ENCODE assay signal across 17 cellular contexts in the genomic region with DNA sequence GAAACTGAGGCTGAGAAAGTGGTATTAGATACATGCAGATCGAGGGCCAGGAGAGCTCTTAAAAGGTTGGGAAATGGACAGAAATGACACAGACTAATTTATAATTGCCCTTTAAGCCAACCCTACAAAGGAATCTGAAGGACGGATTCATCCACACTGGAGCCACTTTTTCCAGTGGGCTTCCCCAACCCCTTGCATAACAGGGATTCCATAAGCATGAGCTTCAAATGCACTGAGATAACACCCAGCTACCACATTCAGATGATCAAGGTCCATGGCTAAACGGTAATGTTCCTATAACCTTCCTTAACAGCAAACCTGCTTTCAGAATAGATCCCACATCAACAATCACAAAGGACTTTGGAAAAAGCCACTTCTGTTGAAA. TPM values are rescaled to one million over a fixed set of nuclear protein-coding genes. Genes with fewer than 3 reads are reported as not detected.
A peak's percentile ranks its signal among the peaks of the same experiment; 100 is the strongest.
DNase-seq lines count a peak whose midpoint lies in the region; ATAC-seq, FAIRE-seq and TF ChIP-seq lines count a peak whose summit lies in the region.
"Had no signal": no experiment of that assay in that cellular context is flagged by ENCODE, and none has a peak within 500 bp of the region (broad histone marks: within the 10 kb centered on the region; RNA-seq: fewer than 3 reads in every experiment).

No MANE protein-coding gene starts in this region.

- no peak overlapping the region for H2AFZ ChIP-seq in IMR-90 (replicated peaks; ENCODE audit: low read length, poor library complexity)
- no peak overlapping the region for H2AFZ ChIP-seq in SK-N-SH (ENCODE audit: low read depth)
- H2AFZ ChIP-seq in smooth muscle cell (ENCODE audit: low read depth), result no peak overlapping the region

- no peak overlapping the region for H2AK9ac ChIP-seq in IMR-90 (replicated peaks; ENCODE audit: low read depth, low read length, poor library complexity)

- H3K79me1 ChIP-seq in IMR-90 (ENCODE audit: low read depth in 1 of 2, low read length in 2 of 2), result no peaks in the 10 kb centered on the region

- H4K91ac ChIP-seq in IMR-90 (ENCODE audit: insufficient read depth, low read depth, low read length), result no peak overlapping the region

- H4K20me1 ChIP-seq in IMR-90 (ENCODE audit: insufficient read depth, low read length), result no peaks in the 10 kb centered on the region
- H4K20me1 ChIP-seq in SK-N-SH (ENCODE audit: insufficient read depth), result no peaks in the 10 kb centered on the region
- H4K20me1 ChIP-seq in smooth muscle cell (ENCODE audit: low read depth), result no peaks in the 10 kb centered on the region

- H3F3A ChIP-seq in SK-N-SH (replicated peaks; ENCODE audit: insufficient read depth) (peaks cover 23% of the 10 kb centered on the region), smooth muscle cell (ENCODE audit: low read depth) (peaks cover 5% of the 10 kb centered on the region)

- TF ChIP-seq EP300 in SK-N-SH (IDR thresholded peaks at IDR 0.05; ENCODE audit: borderline replicate concordance in 1 of 2, low read depth in 1 of 2, low read length in 1 of 2) (no peak), transverse colon (IDR thresholded peaks at IDR 0.05; ENCODE audit: low read depth) (no peak)

- H3K9me3 ChIP-seq in IMR-90 (ENCODE audit: control insufficient read depth, insufficient read depth, low read length), result no peaks in the 10 kb centered on the region
- H3K9me3 ChIP-seq in SK-N-SH, result no peaks in the 10 kb centered on the region
- H3K9me3 ChIP-seq in smooth muscle cell (replicated peaks; ENCODE audit: low read depth), result no peaks in the 10 kb centered on the region
- H3K9me3 ChIP-seq in transverse colon, result no peaks in the 10 kb centered on the region
- H3K9me3 ChIP-seq: BE2C, MG63 had no signal

- H3K27ac ChIP-seq in IMR-90 (ENCODE audit: insufficient read depth, low read length), result no peak overlapping the region
- peak overlapping the region; percentile 81 to 85; a peak in 2 of 4 replicates for H3K27ac ChIP-seq in SK-N-SH (ENCODE audit: low read depth in 2 of 2, low read length in 1 of 2)
- peak overlapping the region; percentile 69 for H3K27ac ChIP-seq in smooth muscle cell (ENCODE audit: low read depth)
- H3K27ac ChIP-seq in transverse colon, result no peak overlapping the region
- H3K27ac ChIP-seq: KMS-11 had no signal

- H3K9ac ChIP-seq in IMR-90 (ENCODE audit: low read depth, low read length) (no peak overlapping the region), SK-N-SH (no peak overlapping the region), smooth muscle cell (ENCODE audit: low read depth) (no peak overlapping the region)
- H3K9ac ChIP-seq: KMS-11 had no signal

- no peak for FAIRE-seq in HTR-8/SVneo (lab: Jason Lieb, UNC)

- H2BK120ac ChIP-seq in IMR-90 (ENCODE audit: low read depth, low read length), result peak overlapping the region; percentile 83

- H3K14ac ChIP-seq in IMR-90 (replicated peaks; ENCODE audit: low read depth, low read length), result peak overlapping the region; percentile 77

- 0 out of 2 replicates have a peak, but pooled peaks cover 6% of the 10 kb centered on the region for H3K9me1 ChIP-seq in IMR-90 (ENCODE audit: insufficient read depth, low read length)

- dilution Hi-C loops in IMR-90 (cut with HindIII; ENCODE audit: low sequenced_read_pairs, unreplicated experiment), result no loop called here

- H3K4ac ChIP-seq in IMR-90 (ENCODE audit: low read depth, low read length), result peak overlapping the region; percentile 29

- TF ChIP-seq RAD21 in IMR-90 (IDR thresholded peaks at IDR 0.05; ENCODE audit: low read length) (no peak), SK-N-SH (IDR thresholded peaks at IDR 0.05; ENCODE audit: low read length) (no peak)

- H2AK5ac ChIP-seq in IMR-90 (ENCODE audit: low read depth, low read length), result peak overlapping the region; percentile 52; the same call in 1 of the 2 replicates

- H3K18ac ChIP-seq in IMR-90 (ENCODE audit: low read depth, low read length), result peak overlapping the region; percentile 11; the same call in 1 of the 2 replicates

- H4K5ac ChIP-seq in IMR-90 (ENCODE audit: low read depth, low read length), result peak overlapping the region; percentile 21; the same call in 1 of the 2 replicates

- no peaks in the 10 kb centered on the region for H3K36me3 ChIP-seq in IMR-90 (ENCODE audit: control insufficient read depth, insufficient read depth, low read length)
- H3K36me3 ChIP-seq in SK-N-SH (replicated peaks in 1 of 2; ENCODE audit: control insufficient read depth in 1 of 2, insufficient read depth in 2 of 2, low read length in 1 of 2), result no peaks in the 10 kb centered on the region
- no peaks in the 10 kb centered on the region for H3K36me3 ChIP-seq in smooth muscle cell (ENCODE audit: low read depth)
- H3K36me3 ChIP-seq in transverse colon, result no peaks in the 10 kb centered on the region
- H3K36me3 ChIP-seq: BE2C, MG63 had no signal

- no peak overlapping the region for H3K23ac ChIP-seq in IMR-90 (ENCODE audit: low read depth, low read length)

- H2BK15ac ChIP-seq in IMR-90 (ENCODE audit: low read depth, low read length), result peak overlapping the region; percentile 51; the same call in 2 of the 3 replicates

- peak overlapping the region; percentile 68 for H2BK20ac ChIP-seq in IMR-90 (ENCODE audit: low read depth, low read length)

- H3K4me2 ChIP-seq in IMR-90 (ENCODE audit: low read depth, low read length) (no peak overlapping the region), SK-N-SH (peak overlapping the region; percentile 55; the same call in 1 of the 2 replicates), smooth muscle cell (peak overlapping the region; percentile 40)

- no peaks in the 10 kb centered on the region for H3K27me3 ChIP-seq in IMR-90 (ENCODE audit: control insufficient read depth, insufficient read depth, low read length)
- no peaks in the 10 kb centered on the region for H3K27me3 ChIP-seq in SK-N-SH (ENCODE audit: insufficient read depth)
- no peaks in the 10 kb centered on the region for H3K27me3 ChIP-seq in smooth muscle cell (ENCODE audit: low read depth)
- no peaks in the 10 kb centered on the region for H3K27me3 ChIP-seq in transverse colon
- H3K27me3 ChIP-seq: BE2C, MG63 had no signal

- peaks cover 4% of the 10 kb centered on the region; the same call in 1 of the 2 replicates for H3K79me2 ChIP-seq in SK-N-SH (ENCODE audit: insufficient read depth)
- H3K79me2 ChIP-seq in smooth muscle cell (ENCODE audit: low read depth), result no peaks in the 10 kb centered on the region

- no peak overlapping the region for H3K56ac ChIP-seq in IMR-90 (ENCODE audit: extremely low read depth, insufficient read depth, low read length)

- H3K9me2 ChIP-seq in SK-N-SH, result no peaks in the 10 kb centered on the region

- BruUV-seq in IMR-90 (replicated peaks; lab: Mats Ljungman, UMichigan), result no TSS peak

- H2BK5ac ChIP-seq in IMR-90 (ENCODE audit: low read depth, low read length, poor library complexity, severe bottlenecking), result peak overlapping the region; percentile 22

- WGBS in IMR-90 (ENCODE audit: extremely low coverage in 2 of 2, insufficient read length in 1 of 2), 2 experiments, result 33% methylated on average over 1 of the region's 3 CpGs; no CpG with 5 or more reads in 1 of the 2 experiments
- 61% methylated on average over 3 of the region's 3 CpGs for WGBS in SK-N-SH (ENCODE audit: low lambda C conversion rate)
- WGBS in smooth muscle cell (ENCODE audit: low lambda C conversion rate), result 45% methylated on average over 3 of the region's 3 CpGs
- WGBS in transverse colon (ENCODE audit: low coverage in 1 of 2), 2 donors, result 58% methylated on average over 3 of the region's 3 CpGs; no CpG with 5 or more reads in 1 of the 2 donors

- intact Hi-C loops in IMR-90 (cut with micrococcal nuclease) (no loop called here), transverse colon (cut with DNase I; ENCODE audit: low total_unique reads) (no loop called here)

- POLR2A ChIA-PET in IMR-90 (lab: Charles Lee; ENCODE audit: unreplicated experiment), result no interaction called here
- POLR2A ChIA-PET in SK-N-SH (lab: Yijun Ruan, JAX), result no interaction called here

- in situ Hi-C loops in IMR-90 (cut with MboI; ENCODE audit: low sequenced_read_pairs) (no loop called here), transverse colon (cut with MboI; ENCODE audit: low pct_ligation_motif_present in 1 of 4, low pct_unique_long_range_greater_than_20kb in 1 of 4, low sequenced_read_pairs in 3 of 4) (no loop called here)

- ATAC-seq in IMR-90 (ENCODE audit: low read depth), result no peak
- ATAC-seq: CD8-positive, alpha-beta T cell had no signal

- H3K4me1 ChIP-seq in IMR-90 (ENCODE audit: control insufficient read depth, insufficient read depth, low read length) (peaks cover 16% of the 10 kb centered on the region), SK-N-SH (ENCODE audit: control insufficient read depth in 1 of 2, insufficient read depth in 2 of 2, low read depth in 1 of 2, low read length in 1 of 2) (peaks cover 4 to 26% of the 10 kb centered on the region in 2 experiments), smooth muscle cell (ENCODE audit: low read depth) (no peaks in the 10 kb centered on the region), transverse colon (no peaks in the 10 kb centered on the region)
- H3K4me1 ChIP-seq: BE2C had no signal

- no peak for TF ChIP-seq POLR2A in IMR-90 (IDR thresholded peaks at IDR 0.05; ENCODE audit: low read depth, low read length)
- TF ChIP-seq POLR2A in transverse colon (IDR thresholded peaks at IDR 0.05), result no peak

- peak overlapping the region in 1 of 2 experiments; percentile 57; a peak in 2 of 4 replicates for H4K8ac ChIP-seq in IMR-90 (ENCODE audit: low read depth in 2 of 2, low read length in 2 of 2)

- TF ChIP-seq CTCF in IMR-90 (conservative IDR thresholded peaks at IDR 0.05; ENCODE audit: low read depth, low read length) (no peak), SK-N-SH (IDR thresholded peaks at IDR 0.05) (no peak), smooth muscle cell (IDR thresholded peaks at IDR 0.05; ENCODE audit: borderline replicate concordance, insufficient read depth, poor library complexity, severe bottlenecking) (no peak), transverse colon (IDR thresholded peaks at IDR 0.05) (no peak), GM20000 (IDR thresholded peaks at IDR 0.05; ENCODE audit: extremely low read depth, missing control alignments) (no peak)

- H3K4me3 ChIP-seq in IMR-90 (ENCODE audit: insufficient read depth, low read depth, low read length) (no peak overlapping the region), SK-N-SH (ENCODE audit: low read depth in 2 of 2, low read length in 1 of 2) (no peak overlapping the region), smooth muscle cell (no peak overlapping the region), transverse colon (no peak overlapping the region)
- H3K4me3 ChIP-seq: MG63 had no signal

- DNase-seq in IMR-90 (peak; percentile 24), SK-N-SH (no peak), hepatic stellate cell (ENCODE audit: low spot score) (peak; percentile 12), smooth muscle cell (lab: John Stamatoyannopoulos, UW; ENCODE audit: unreplicated experiment) (no peak), transverse colon (no peak), HTR-8/SVneo (ENCODE audit: insufficient read length, low spot score) (no peak), GM20000 (ENCODE audit: low spot score) (no peak)
- DNase-seq: BE2C; CD8-positive, alpha-beta T cell; DMS 273 treated with DMSO at 0.1 percent for 48 hours; H7; MG63; NCI-H1092 treated with DMSO at 0.1 percent for 48 hours; NCI-H1694; Right ventricle myocardium superior had no signal

- CTCF ChIA-PET in IMR-90 (lab: Yijun Ruan, JAX), result interaction anchor here (0.6 kb wide), 1 partner anchor 1963 kb away, joined by 3 read pairs; no protein-coding TSS in a partner anchor
- CTCF ChIA-PET in SK-N-SH (lab: Yijun Ruan, JAX), result interaction anchor here (1.0 kb wide), 1 partner anchor 32 kb away, joined by 3 read pairs; no protein-coding TSS in a partner anchor

RNA-seq across cellular contexts. Expression of a gene that starts 34.2 kb away (rescaled TPM):
- 0.28 and 0.36 TPM in 2 replicates for total RNA-seq in IMR-90 (2012; rRNA removed)
- polyA plus RNA-seq in IMR-90 (2012; rRNA removed), result 0.65 and 0.74 TPM in 2 replicates
- 0.15 and 0.66 TPM in 2 replicates for polyA plus RNA-seq in IMR-90 (2012; cell fraction: cytosol; rRNA removed)
- 0.16 and 0.36 TPM in 2 replicates for polyA plus RNA-seq in IMR-90 (2012; cell fraction: nucleus; rRNA removed; ENCODE audit: low replicate concordance)
- polyA plus RNA-seq in SK-N-SH (2012; rRNA removed), result 50.9 and 72.3 TPM in 2 replicates
- 43.2 and 53.1 TPM in 2 replicates for polyA plus RNA-seq in SK-N-SH (2012; cell fraction: cytosol; rRNA removed)
- polyA plus RNA-seq in SK-N-SH (2012; cell fraction: nucleus; rRNA removed), result 19.3 and 28.0 TPM in 2 replicates
- 0.31 and 1.0 TPM in 2 replicates for total RNA-seq in smooth muscle cell
- 1.1 TPM in 2 replicates for polyA plus RNA-seq in smooth muscle cell
- total RNA-seq in transverse colon, result under 1 TPM in 1 of 4 donors, not detected in 3; 0.79 TPM
- total RNA-seq: CD8-positive, alpha-beta T cell; Daoy; Right ventricle myocardium superior had no signal

Comparison
In these comparisons a context has a peak if more than half of its experiments do, and no peak if none do; other contexts are left out.
1. DNase-seq: peak in IMR-90 (single experiment) and hepatic stellate cell (single experiment); none in SK-N-SH (single experiment), smooth muscle cell (single experiment), transverse colon (single experiment), HTR-8/SVneo (single experiment) and GM20000 (single experiment).
2. H3K27ac ChIP-seq: peak in SK-N-SH (2 of 2) and smooth muscle cell (single experiment); none in IMR-90 (single experiment) and transverse colon (0 of 4).